8 cellular contexts compared by ENCODE assay signal in the genomic region with DNA sequence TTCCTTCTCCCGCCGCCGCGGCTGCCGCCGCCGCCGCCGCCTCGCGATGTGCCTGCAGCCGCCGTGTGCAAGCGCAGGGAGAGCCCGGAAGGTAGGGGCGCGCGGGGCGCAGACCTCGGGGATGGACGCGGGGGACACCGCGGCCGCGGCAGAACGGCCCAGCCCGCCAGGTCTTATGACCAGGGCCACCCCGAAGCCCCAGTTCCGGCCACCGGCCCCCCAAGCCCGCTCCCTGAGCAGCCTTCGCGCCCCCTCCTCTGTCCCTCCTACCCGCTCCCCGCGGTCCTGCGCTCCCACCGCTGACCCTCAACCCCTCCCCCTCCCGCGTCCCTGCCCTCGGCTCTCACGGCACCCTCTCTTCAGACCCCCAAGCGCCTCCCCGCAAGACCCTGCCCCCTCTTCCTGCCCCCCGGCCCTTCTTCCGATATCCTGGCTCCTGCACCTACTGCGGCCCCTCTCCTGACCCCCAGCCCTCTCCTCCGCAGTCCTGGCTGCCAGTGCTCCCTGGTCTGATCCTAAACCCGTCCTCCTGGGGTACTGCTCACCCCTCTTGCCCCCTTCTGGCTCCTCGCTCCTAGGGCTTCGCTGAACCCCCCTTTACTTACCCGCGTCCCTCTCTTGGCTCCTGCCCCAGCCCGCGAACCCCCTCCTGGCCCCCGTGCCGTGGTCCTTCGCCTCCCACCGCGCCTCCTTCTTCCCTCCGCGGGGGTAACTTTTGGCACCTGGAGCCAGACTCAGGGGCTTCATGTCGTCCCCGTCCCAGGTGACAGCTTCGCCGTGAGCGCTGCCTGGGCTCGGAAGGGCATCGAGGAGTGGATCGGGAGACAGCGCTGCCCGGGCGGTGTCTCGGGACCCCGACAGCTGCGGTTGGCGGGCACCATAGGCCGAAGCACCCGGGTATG.
DNase-seq lines count a peak whose midpoint lies in the region; ATAC-seq and TF ChIP-seq lines count a peak whose summit lies in the region.

No MANE protein-coding gene starts in this region.

- H3K36me3 ChIP-seq in DOHH2 (ENCODE audit: control insufficient read depth, low read length): no peaks in the 10 kb centered on the region
- no peaks in the 10 kb centered on the region for H3K36me3 ChIP-seq in KMS-11 (ENCODE audit: insufficient read depth)

- peaks cover 19% of the 10 kb centered on the region for H3K27me3 Mint-ChIP-seq in activated naive CD8-positive, alpha-beta T cell treated with anti-CD3 and anti-CD28 coated beads, Interleukin-2, amount 50 U/mL, for 24 hours
- H3K27me3 Mint-ChIP-seq in stimulated activated naive B cell treated with anti-CD40 and anti-IgM and Interleukin-4, amounts not matched to agents 10 μg/mL and 1 μg/mL and 100 μg/mL, for 72 hours: peaks cover 33 to 49% of the 10 kb centered on the region in 2 donors

- peak; percentile 41 for DNase-seq in activated naive CD8-positive, alpha-beta T cell treated with anti-CD3 and anti-CD28 coated beads, Interleukin-2, amount 50 U/mL, for 24 hours
- peak; percentile 79 for DNase-seq in left kidney (ENCODE audit: low read depth, low spot score)
- no peak for DNase-seq in stimulated activated naive B cell treated with anti-CD40 and anti-IgM and Interleukin-4, amounts not matched to agents 10 μg/mL and 1 μg/mL and 100 μg/mL, for 72 hours
- DNase-seq in SW480 (ENCODE audit: low spot score): no peak
- no peak for DNase-seq in DMS 273 treated with DMSO at 0.1 percent for 48 hours (lab: John Stamatoyannopoulos, UW)

- peak overlapping the region; percentile 79 for H2AFZ ChIP-seq in KMS-11 (ENCODE audit: low read depth)

- H3K9me3 Mint-ChIP-seq in activated naive CD8-positive, alpha-beta T cell treated with anti-CD3 and anti-CD28 coated beads, Interleukin-2, amount 50 U/mL, for 24 hours: peaks cover 5% of the 10 kb centered on the region
- peaks cover 1 to 2% of the 10 kb centered on the region in 2 donors for H3K9me3 Mint-ChIP-seq in stimulated activated naive B cell treated with anti-CD40 and anti-IgM and Interleukin-4, amounts not matched to agents 10 μg/mL and 1 μg/mL and 100 μg/mL, for 72 hours

- ATAC-seq in GM21576 (IDR thresholded peaks at IDR 0.05; ENCODE audit: unreplicated experiment): peak; percentile 36
- ATAC-seq in activated naive CD8-positive, alpha-beta T cell treated with anti-CD3 and anti-CD28 coated beads, Interleukin-2, amount 50 U/mL, for 24 hours: peak; percentile 25
- peak; percentile 56 to 58 for ATAC-seq in stimulated activated naive B cell treated with anti-CD40 and anti-IgM and Interleukin-4, amounts not matched to agents 10 μg/mL and 1 μg/mL and 100 μg/mL, for 72 hours (replicated peaks)

- no peak for TF ChIP-seq CTCF in DOHH2 (IDR thresholded peaks at IDR 0.05; ENCODE audit: low read depth, low read length, poor library complexity, severe bottlenecking)
- no peak for TF ChIP-seq CTCF in KMS-11 (conservative IDR thresholded peaks at IDR 0.05; ENCODE audit: low read depth, low read length)

- no peak overlapping the region for H3K9ac ChIP-seq in KMS-11

- H3K4me3 ChIP-seq in DOHH2 (ENCODE audit: low read length) (peak overlapping the region; percentile 49), KMS-11 (IDR thresholded peaks at IDR 0.05; ENCODE audit: insufficient read depth, low read depth, low read length) (no peak overlapping the region)

- H3K27me3 ChIP-seq in DOHH2 (ENCODE audit: control insufficient read depth, low read length): peaks cover 44% of the 10 kb centered on the region
- H3K27me3 ChIP-seq in KMS-11 (ENCODE audit: insufficient read depth, low read depth): peaks cover 3% of the 10 kb centered on the region; the same call in 1 of the 2 replicates

- H3K27ac ChIP-seq in DOHH2 (ENCODE audit: low read depth, low read length) (no peak overlapping the region), KMS-11 (no peak overlapping the region)

- H3K4me1 ChIP-seq in DOHH2 (ENCODE audit: control insufficient read depth, low read length) (peaks cover 8% of the 10 kb centered on the region; the same call in 1 of the 2 replicates), KMS-11 (ENCODE audit: low read depth, poor library complexity, severe bottlenecking) (no peaks in the 10 kb centered on the region)

- H3F3A ChIP-seq in DOHH2 (ENCODE audit: control insufficient read depth, insufficient read depth): no peaks in the 10 kb centered on the region

- H3K36me3 Mint-ChIP-seq in activated naive CD8-positive, alpha-beta T cell treated with anti-CD3 and anti-CD28 coated beads, Interleukin-2, amount 50 U/mL, for 24 hours (ENCODE audit: low read depth): no peaks in the 10 kb centered on the region
- peaks cover 3 to 5% of the 10 kb centered on the region in 2 donors for H3K36me3 Mint-ChIP-seq in stimulated activated naive B cell treated with anti-CD40 and anti-IgM and Interleukin-4, amounts not matched to agents 10 μg/mL and 1 μg/mL and 100 μg/mL, for 72 hours

- H3K79me2 ChIP-seq in DOHH2 (ENCODE audit: control insufficient read depth, low read length) (no peaks in the 10 kb centered on the region), KMS-11 (ENCODE audit: insufficient read depth, low read depth) (no peaks in the 10 kb centered on the region)

- H3K4me3 Mint-ChIP-seq in activated naive CD8-positive, alpha-beta T cell treated with anti-CD3 and anti-CD28 coated beads, Interleukin-2, amount 50 U/mL, for 24 hours: peak overlapping the region; percentile 66
- H3K4me3 Mint-ChIP-seq in stimulated activated naive B cell treated with anti-CD40 and anti-IgM and Interleukin-4, amounts not matched to agents 10 μg/mL and 1 μg/mL and 100 μg/mL, for 72 hours: peak overlapping the region; percentile 83 to 96

- H3K9me2 ChIP-seq in DOHH2 (replicated peaks; ENCODE audit: control insufficient read depth, low read length): no peaks in the 10 kb centered on the region

- H4K20me1 ChIP-seq in DOHH2 (ENCODE audit: control insufficient read depth, insufficient read depth, low read depth, low read length) (no peaks in the 10 kb centered on the region; the same call in 1 of the 2 replicates), KMS-11 (ENCODE audit: insufficient read depth) (no peaks in the 10 kb centered on the region)

- H3K27ac Mint-ChIP-seq in activated naive CD8-positive, alpha-beta T cell treated with anti-CD3 and anti-CD28 coated beads, Interleukin-2, amount 50 U/mL, for 24 hours: peak overlapping the region; percentile 11
- H3K27ac Mint-ChIP-seq in stimulated activated naive B cell treated with anti-CD40 and anti-IgM and Interleukin-4, amounts not matched to agents 10 μg/mL and 1 μg/mL and 100 μg/mL, for 72 hours: no peak overlapping the region

- H3K9me3 ChIP-seq in DOHH2 (ENCODE audit: control insufficient read depth, insufficient read depth, low read length): no peaks in the 10 kb centered on the region

- peaks cover 15% of the 10 kb centered on the region for H3K4me1 Mint-ChIP-seq in activated naive CD8-positive, alpha-beta T cell treated with anti-CD3 and anti-CD28 coated beads, Interleukin-2, amount 50 U/mL, for 24 hours
- H3K4me1 Mint-ChIP-seq in stimulated activated naive B cell treated with anti-CD40 and anti-IgM and Interleukin-4, amounts not matched to agents 10 μg/mL and 1 μg/mL and 100 μg/mL, for 72 hours: peaks cover 7 to 27% of the 10 kb centered on the region in 2 donors

- peak overlapping the region; percentile 59 for H3K4me2 ChIP-seq in DOHH2 (ENCODE audit: low read length)
- H3K4me2 ChIP-seq in KMS-11: 0 out of 2 replicates have a peak overlapping the region, but pooled peaks have one; percentile 42

Comparison
In these comparisons a context has a peak if more than half of its experiments do, and no peak if none do; other contexts are left out.
1. DNase-seq: peak in activated naive CD8-positive, alpha-beta T cell treated with anti-CD3 and anti-CD28 coated beads, Interleukin-2, amount 50 U/mL, for 24 hours (single experiment) and left kidney (single experiment); none in stimulated activated naive B cell treated with anti-CD40 and anti-IgM and Interleukin-4, amounts not matched to agents 10 μg/mL and 1 μg/mL and 100 μg/mL, for 72 hours (single experiment), SW480 (single experiment) and DMS 273 treated with DMSO at 0.1 percent for 48 hours (single experiment).
2. Peak in every context shown above with its lines, with median percentiles within 50 percentile points of each other: ATAC-seq.